In the genomic region with DNA sequence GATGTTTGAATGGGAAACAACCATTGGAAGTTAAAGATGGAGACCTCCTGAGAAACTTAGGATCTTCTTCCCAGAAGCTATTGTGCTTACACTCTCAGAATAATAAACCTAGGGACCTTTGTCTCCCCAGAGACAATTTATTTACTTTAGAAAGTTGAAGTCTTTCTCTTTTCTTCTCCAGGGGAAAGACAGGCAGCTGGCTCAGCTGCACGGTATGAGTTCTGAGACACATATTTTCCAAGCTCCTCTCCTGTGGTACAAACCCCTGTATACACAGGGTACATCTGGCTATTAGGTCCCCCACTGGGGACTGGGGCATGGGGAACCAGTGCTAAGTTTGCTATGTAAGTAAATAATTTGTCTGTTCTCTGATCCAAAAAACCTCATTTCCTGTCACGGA, we compare ENCODE assay signal across 17 cellular contexts.
DNase-seq lines count a peak whose midpoint lies in the region; ATAC-seq and TF ChIP-seq lines count a peak whose summit lies in the region.
"Had no signal": no experiment of that assay in that cellular context is flagged by ENCODE, and none has a peak within 500 bp of the region (broad histone marks: within the 10 kb centered on the region; RNA-seq: fewer than 3 reads in every experiment).

No MANE protein-coding gene starts in this region.

- H3K4me3 ChIP-seq in mesenchymal stem cell (ENCODE audit: insufficient read depth in 1 of 2, low read depth in 1 of 2, low read length in 2 of 2) (no peak overlapping the region), right lobe of liver (no peak overlapping the region), upper lobe of left lung (no peak overlapping the region)
- H3K4me3 ChIP-seq: Peyer's patch had no signal

- H3K14ac ChIP-seq in mesenchymal stem cell (ENCODE audit: low read length in 2 of 2), result no peak overlapping the region

- H3K4me2 ChIP-seq in mesenchymal stem cell (ENCODE audit: low read length, poor library complexity, severe bottlenecking), result no peak overlapping the region

- ATAC-seq in right lobe of liver (no peak), GM18498 (IDR thresholded peaks at IDR 0.05; ENCODE audit: unreplicated experiment) (no peak), upper lobe of left lung (ENCODE audit: low FRiP score in 2 of 2) (no peak)
- ATAC-seq: HCT116 had no signal

- no peak overlapping the region for H3K23ac ChIP-seq in mesenchymal stem cell (ENCODE audit: low read length in 2 of 2)

- WGBS in mesenchymal stem cell, result 20% methylated on average over 1 of the region's 2 CpGs
- WGBS in right lobe of liver (ENCODE audit: insufficient coverage, low coverage, low lambda C conversion rate, missing lambda C conversion rate), result 41% methylated on average over 1 of the region's 2 CpGs
- WGBS in upper lobe of left lung, 2 donors, result 47 to 57% methylated on average over 2 of the region's 2 CpGs

- TF ChIP-seq EP300 in upper lobe of left lung (IDR thresholded peaks at IDR 0.05), result no peak

- H3K18ac ChIP-seq in mesenchymal stem cell (ENCODE audit: low read depth in 1 of 2, low read length in 2 of 2), result no peak overlapping the region

- no peaks in the 10 kb centered on the region for H3K36me3 ChIP-seq in mesenchymal stem cell (ENCODE audit: control insufficient read depth in 1 of 2, insufficient read depth in 2 of 2, low read depth in 1 of 2, low read length in 2 of 2)
- no peaks in the 10 kb centered on the region for H3K36me3 ChIP-seq in right lobe of liver
- no peaks in the 10 kb centered on the region for H3K36me3 ChIP-seq in upper lobe of left lung
- H3K36me3 ChIP-seq: Peyer's patch had no signal

- H3K27me3 ChIP-seq in mesenchymal stem cell (ENCODE audit: control insufficient read depth in 1 of 2, insufficient read depth in 1 of 2, low read length in 2 of 2), result no peaks in the 10 kb centered on the region
- H3K27me3 ChIP-seq in right lobe of liver, result no peaks in the 10 kb centered on the region
- no peaks in the 10 kb centered on the region for H3K27me3 ChIP-seq in upper lobe of left lung
- H3K27me3 ChIP-seq: Peyer's patch had no signal

- H2AFZ ChIP-seq in mesenchymal stem cell (ENCODE audit: low read depth, low read length), result no peak overlapping the region

- H2BK5ac ChIP-seq in mesenchymal stem cell (ENCODE audit: low read depth, low read length, poor library complexity, severe bottlenecking), result no peak overlapping the region

- H2BK15ac ChIP-seq in mesenchymal stem cell (ENCODE audit: low read depth, poor library complexity, severe bottlenecking), result no peak overlapping the region

- no peak overlapping the region for H4K8ac ChIP-seq in mesenchymal stem cell (ENCODE audit: low read length)

- no peaks in the 10 kb centered on the region for H3K79me1 ChIP-seq in mesenchymal stem cell (replicated peaks; ENCODE audit: low read length, poor library complexity, severe bottlenecking)

- H3K27ac ChIP-seq in mesenchymal stem cell (ENCODE audit: low read length, poor library complexity, severe bottlenecking), result no peak overlapping the region
- H3K27ac ChIP-seq in right lobe of liver, result no peak overlapping the region
- no peak overlapping the region for H3K27ac ChIP-seq in upper lobe of left lung
- H3K27ac ChIP-seq: Peyer's patch had no signal

- no peak overlapping the region for H4K91ac ChIP-seq in mesenchymal stem cell (ENCODE audit: low read length)

- DNase-seq in EH (ENCODE audit: low read depth) (peak; percentile 37), brain pericyte (ENCODE audit: low read depth, low spot score) (peak; percentile 94), mesenchymal stem cell (peak; percentile 48), smooth muscle cell of the brain vasculature (ENCODE audit: low read depth, low spot score) (peak; percentile 95), right lobe of liver (no peak), upper lobe of left lung (no peak)
- DNase-seq: GDM1, NCI-H1105, NCI-H146, NCI-H2029, NCI-H2171, NCI-H345, NCI-H524, NCI-H82, Peyer's patch had no signal

- H3K9me3 ChIP-seq in mesenchymal stem cell (ENCODE audit: control insufficient read depth, low read length) (no peaks in the 10 kb centered on the region), right lobe of liver (no peaks in the 10 kb centered on the region), upper lobe of left lung (no peaks in the 10 kb centered on the region)
- H3K9me3 ChIP-seq: Peyer's patch had no signal

- peaks cover 1% of the 10 kb centered on the region for H3K4me1 ChIP-seq in mesenchymal stem cell (ENCODE audit: control insufficient read depth, insufficient read depth, low read depth, low read length)
- H3K4me1 ChIP-seq in right lobe of liver, result no peaks in the 10 kb centered on the region
- no peaks in the 10 kb centered on the region for H3K4me1 ChIP-seq in upper lobe of left lung
- H3K4me1 ChIP-seq: Peyer's patch had no signal

- intact Hi-C loops in right lobe of liver (cut with DNase I), result no loop called here

- TF ChIP-seq CTCF in right lobe of liver (IDR thresholded peaks at IDR 0.05), result no peak
- no peak for TF ChIP-seq CTCF in upper lobe of left lung (IDR thresholded peaks at IDR 0.05)

- H3K9ac ChIP-seq in mesenchymal stem cell (ENCODE audit: low read length), result no peak overlapping the region

- TF ChIP-seq POLR2A in right lobe of liver (IDR thresholded peaks at IDR 0.05) (no peak), upper lobe of left lung (IDR thresholded peaks at IDR 0.05) (no peak)

- no peak overlapping the region for H3K4ac ChIP-seq in mesenchymal stem cell (ENCODE audit: low read depth in 1 of 2, low read length in 2 of 2)

- H2BK120ac ChIP-seq in mesenchymal stem cell (ENCODE audit: low read depth, low read length), result no peak overlapping the region

- H2AK5ac ChIP-seq in mesenchymal stem cell (ENCODE audit: low read length, severe bottlenecking), result peak overlapping the region; percentile 75

- no peak overlapping the region for H2BK12ac ChIP-seq in mesenchymal stem cell (ENCODE audit: low read length in 2 of 2)

Comparison
In these comparisons a context has a peak if more than half of its experiments do, and no peak if none do; other contexts are left out.
1. DNase-seq: peak in EH (single experiment), brain pericyte (single experiment), mesenchymal stem cell (single experiment) and smooth muscle cell of the brain vasculature (single experiment); none in right lobe of liver (0 of 3) and upper lobe of left lung (0 of 2).